12 cellular contexts compared by ENCODE assay signal in the genomic region with DNA sequence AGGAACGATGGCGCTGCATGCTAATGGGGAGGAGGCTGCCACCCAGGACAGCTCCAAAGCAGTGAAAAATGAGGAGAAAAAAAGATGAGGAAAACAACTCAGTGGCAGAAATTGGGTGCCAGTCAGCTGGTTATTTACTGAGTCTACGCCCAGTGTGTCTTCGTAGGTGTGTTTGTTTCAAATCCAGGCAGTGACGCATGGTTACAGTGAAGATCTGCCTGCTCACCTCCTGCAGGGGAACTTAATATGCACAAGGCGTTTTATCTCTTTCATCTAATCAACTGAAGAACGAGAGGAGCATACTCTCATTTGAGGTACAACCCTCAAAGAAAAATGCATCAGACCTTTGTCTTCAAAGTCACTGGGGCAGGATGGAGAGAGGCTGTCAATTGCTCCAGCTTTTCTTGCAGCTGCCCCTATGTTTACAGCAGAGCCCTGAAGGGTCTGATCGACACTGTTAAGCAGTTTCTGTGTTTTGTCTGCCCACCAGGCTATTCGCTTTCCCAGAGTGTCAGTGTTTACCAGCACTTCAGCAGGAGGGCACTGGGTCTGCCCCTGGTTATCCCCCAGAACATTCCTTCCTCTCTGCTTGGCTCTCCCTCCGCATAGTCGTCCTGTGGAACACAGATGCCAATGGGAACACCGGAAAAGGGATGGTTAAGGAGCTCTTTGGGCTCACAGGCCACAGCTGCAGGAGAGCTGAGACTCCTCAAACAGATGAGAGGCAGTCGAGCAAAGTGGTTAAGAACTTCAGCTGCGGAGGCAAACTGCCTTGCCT.
DNase-seq lines count a peak whose midpoint lies in the region; ATAC-seq and TF ChIP-seq lines count a peak whose summit lies in the region.
"Had no signal": no experiment of that assay in that cellular context is flagged by ENCODE, and none has a peak within 500 bp of the region (broad histone marks: within the 10 kb centered on the region; RNA-seq: fewer than 3 reads in every experiment).

No MANE protein-coding gene starts in this region.

- peaks cover 16% of the 10 kb centered on the region for H3K4me1 Mint-ChIP-seq in progenitor cell of endocrine pancreas (ENCODE audit: low read depth)
- H3K4me1 Mint-ChIP-seq: activated CD4-positive, alpha-beta T cell treated with anti-CD3 and anti-CD28 coated beads, Interleukin-2, amount 10 ng/mL, durations not matched to agents 7 days and 5 days had no signal

- no peaks in the 10 kb centered on the region for H3K79me2 ChIP-seq in fibroblast of lung (ENCODE audit: control insufficient read depth, insufficient read depth, low read length)

- H3K4me3 ChIP-seq in fibroblast of lung (replicated peaks in 1 of 4; ENCODE audit: control extremely low read depth in 1 of 4, insufficient read depth in 1 of 4, low read depth in 3 of 4, low read length in 4 of 4) (no peak overlapping the region), colonic mucosa (no peak overlapping the region)
- H3K4me3 ChIP-seq: lower lobe of right lung, ovary, transverse colon had no signal

- intact Hi-C loops in colonic mucosa (cut with DNase I) = no loop called here

- peaks cover 14% of the 10 kb centered on the region for H3K27me3 ChIP-seq in fibroblast of lung (ENCODE audit: control insufficient read depth, insufficient read depth, low read length)
- no peaks in the 10 kb centered on the region for H3K27me3 ChIP-seq in colonic mucosa
- H3K27me3 ChIP-seq: ovary, transverse colon had no signal

- DNase-seq in NCI-H1092 (lab: John Stamatoyannopoulos, UW) = peak; percentile 39
- DNase-seq in fibroblast of lung (ENCODE audit: low read depth in 2 of 2) = no peak
- DNase-seq in progenitor cell of endocrine pancreas (ENCODE audit: low spot score, unreplicated experiment) = no peak
- no peak for DNase-seq in colonic mucosa
- DNase-seq in stimulated activated naive CD4-positive, alpha-beta T cell treated with Interleukin-2 at 50 U/mL for 16 hours (lab: John Stamatoyannopoulos, UW) = no peak
- DNase-seq: activated CD4-positive, alpha-beta T cell treated with anti-CD3 and anti-CD28 coated beads, Interleukin-2, amount 10 ng/mL, durations not matched to agents 7 days and 5 days; lower lobe of right lung; ovary; transverse colon had no signal

- H4K20me1 ChIP-seq in fibroblast of lung (ENCODE audit: control insufficient read depth, extremely low read depth, insufficient read depth, low read length) = no peaks in the 10 kb centered on the region

- no peak overlapping the region for H3K4me3 Mint-ChIP-seq in progenitor cell of endocrine pancreas (ENCODE audit: low read depth)
- H3K4me3 Mint-ChIP-seq: activated CD4-positive, alpha-beta T cell treated with anti-CD3 and anti-CD28 coated beads, Interleukin-2, amount 10 ng/mL, durations not matched to agents 7 days and 5 days had no signal

- H3K4me1 ChIP-seq in fibroblast of lung (ENCODE audit: control insufficient read depth, extremely low read depth, insufficient read depth, low read length) = no peaks in the 10 kb centered on the region
- no peaks in the 10 kb centered on the region for H3K4me1 ChIP-seq in colonic mucosa
- H3K4me1 ChIP-seq: lower lobe of right lung had no signal

- H3K27ac ChIP-seq in VCaP (peak overlapping the region; percentile 58), fibroblast of lung (ENCODE audit: insufficient read depth, low read length) (no peak overlapping the region), colonic mucosa (no peak overlapping the region)
- H3K27ac ChIP-seq: lower lobe of right lung, ovary, transverse colon had no signal

- H3K27ac Mint-ChIP-seq in progenitor cell of endocrine pancreas = peak overlapping the region; percentile 24
- H3K27ac Mint-ChIP-seq: activated CD4-positive, alpha-beta T cell treated with anti-CD3 and anti-CD28 coated beads, Interleukin-2, amount 10 ng/mL, durations not matched to agents 7 days and 5 days had no signal

- no peaks in the 10 kb centered on the region for H3K36me3 Mint-ChIP-seq in progenitor cell of endocrine pancreas (ENCODE audit: insufficient read depth)

- no peaks in the 10 kb centered on the region for H3K9me3 Mint-ChIP-seq in progenitor cell of endocrine pancreas (ENCODE audit: low read depth)
- H3K9me3 Mint-ChIP-seq: activated CD4-positive, alpha-beta T cell treated with anti-CD3 and anti-CD28 coated beads, Interleukin-2, amount 10 ng/mL, durations not matched to agents 7 days and 5 days had no signal

- TF ChIP-seq CTCF in VCaP (conservative IDR thresholded peaks at IDR 0.05) (no peak), fibroblast of lung (conservative IDR thresholded peaks at IDR 0.05 in 1 of 2, IDR thresholded peaks at IDR 0.05 in 1 of 2; ENCODE audit: low read depth in 1 of 2, low read length in 2 of 2) (no peak), progenitor cell of endocrine pancreas (IDR thresholded peaks at IDR 0.05; ENCODE audit: unreplicated experiment) (no peak), colonic mucosa (IDR thresholded peaks at IDR 0.05) (no peak)

- H3K9me3 ChIP-seq in fibroblast of lung (ENCODE audit: control insufficient read depth, insufficient read depth, low read depth, low read length) (no peaks in the 10 kb centered on the region), colonic mucosa (no peaks in the 10 kb centered on the region)
- H3K9me3 ChIP-seq: lower lobe of right lung, ovary, transverse colon had no signal

- no peak overlapping the region for H2AFZ ChIP-seq in fibroblast of lung (ENCODE audit: low read length)

- ATAC-seq in HG03469 (IDR thresholded peaks at IDR 0.05; ENCODE audit: unreplicated experiment) (no peak), GM18870 (IDR thresholded peaks at IDR 0.05; ENCODE audit: unreplicated experiment) (no peak)
- ATAC-seq: lower lobe of right lung had no signal

- H3K4me2 ChIP-seq in fibroblast of lung (ENCODE audit: extremely low read depth, insufficient read depth, low read length) = peak overlapping the region; percentile 15

- H3K27me3 Mint-ChIP-seq in progenitor cell of endocrine pancreas = peaks cover 5% of the 10 kb centered on the region

- H3K9ac ChIP-seq in fibroblast of lung (ENCODE audit: insufficient read depth, low read length) (no peak overlapping the region), colonic mucosa (ENCODE audit: low read depth in 2 of 2, low read length in 2 of 2) (no peak overlapping the region)

- H3K36me3 ChIP-seq in fibroblast of lung (ENCODE audit: control insufficient read depth, insufficient read depth, low read length) (no peaks in the 10 kb centered on the region), colonic mucosa (no peaks in the 10 kb centered on the region)
- H3K36me3 ChIP-seq: lower lobe of right lung, ovary, transverse colon had no signal
